9 cellular contexts compared by ENCODE assay signal in the genomic region with DNA sequence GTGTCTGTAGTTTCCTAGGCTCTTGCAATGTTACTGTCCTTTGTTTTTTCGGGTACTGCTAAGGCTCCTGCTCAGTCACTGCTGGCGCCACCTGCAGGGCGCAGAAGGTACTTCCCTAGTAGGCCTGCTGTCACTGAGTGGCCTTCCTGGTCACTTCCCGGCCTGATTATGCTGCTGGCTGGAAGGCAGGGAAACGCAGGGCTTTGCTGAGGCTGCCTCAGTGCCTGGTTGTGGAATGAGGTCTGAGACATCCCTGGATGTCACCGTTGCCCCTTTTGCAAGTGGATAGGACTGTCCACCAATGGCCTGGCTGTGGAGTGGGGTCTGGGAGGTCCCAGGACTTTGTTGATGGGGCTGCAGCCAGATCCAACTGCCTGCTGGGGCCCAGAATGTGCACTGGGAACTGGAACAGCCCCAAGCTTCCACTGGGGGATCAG. TPM values are rescaled to one million over a fixed set of nuclear protein-coding genes. Genes with fewer than 3 reads are reported as not detected.
DNase-seq lines count a peak whose midpoint lies in the region; ATAC-seq, FAIRE-seq and TF ChIP-seq lines count a peak whose summit lies in the region.
"Had no signal": no experiment of that assay in that cellular context is flagged by ENCODE, and none has a peak within 500 bp of the region (broad histone marks: within the 10 kb centered on the region; RNA-seq: fewer than 3 reads in every experiment).

No MANE protein-coding gene starts in this region.

- intact Hi-C loops in GM12878 (cut with micrococcal nuclease; ENCODE audit: unreplicated experiment): loop anchor here (1.0 to 5.0 kb wide), 3 partner anchors 110 to 752 kb away; no protein-coding TSS in a partner anchor
- intact Hi-C loops in kidney (cut with DNase I): no loop called here

- TF ChIP-seq RAD21 in GM12878 (IDR thresholded peaks at IDR 0.05; ENCODE audit: insufficient read depth, low read depth, low read length): peak; percentile 67

- H3K79me2 ChIP-seq in KMS-11 (ENCODE audit: insufficient read depth, low read depth): no peaks in the 10 kb centered on the region
- H3K79me2 ChIP-seq in GM12878 (ENCODE audit: control insufficient read depth, insufficient read depth, low read length): no peaks in the 10 kb centered on the region

- H2AFZ ChIP-seq in KMS-11 (ENCODE audit: low read depth): peak overlapping the region; percentile 14; the same call in 1 of the 2 replicates
- peak overlapping the region; percentile 37 for H2AFZ ChIP-seq in GM12878 (ENCODE audit: control insufficient read depth, low read depth, low read length)

- no peaks in the 10 kb centered on the region for H3K9me3 ChIP-seq in GM12878 (replicated peaks; ENCODE audit: control insufficient read depth, insufficient read depth, low read length)
- no peaks in the 10 kb centered on the region for H3K9me3 ChIP-seq in kidney (ENCODE audit: control insufficient read depth in 1 of 2, low read length in 2 of 2)
- H3K9me3 ChIP-seq: BLaER1 had no signal

- no peaks in the 10 kb centered on the region for H3K36me3 ChIP-seq in KMS-11 (ENCODE audit: insufficient read depth)
- no peaks in the 10 kb centered on the region for H3K36me3 ChIP-seq in GM12878 (ENCODE audit: control insufficient read depth in 2 of 2, insufficient read depth in 2 of 2, low read length in 1 of 2)
- H3K36me3 ChIP-seq in kidney (ENCODE audit: control insufficient read depth in 1 of 2, insufficient read depth in 2 of 2, low read length in 2 of 2): no peaks in the 10 kb centered on the region
- H3K36me3 ChIP-seq: BLaER1 had no signal

- SMC1A ChIA-PET in GM12878 (lab: Charles Lee; ENCODE audit: uncharacterized antibody, unreplicated experiment): no interaction called here

- CTCF ChIA-PET in GM12878 (lab: Yijun Ruan, JAX): interaction anchor here (2.2 to 8.7 kb wide), 2 partner anchors 23 to 226 kb away, joined by 14 to 65 read pairs; no protein-coding TSS in a partner anchor

- peak; percentile 31 for DNase-seq in NCI-H1092 treated with DMSO at 0.1 percent for 48 hours (lab: John Stamatoyannopoulos, UW)
- DNase-seq in NCI-H1092 (lab: John Stamatoyannopoulos, UW): no peak
- DNase-seq in GOT3 (lab: John Stamatoyannopoulos, UW): peak; percentile 8
- DNase-seq in T follicular helper cell (ENCODE audit: low read depth): peak; percentile 23
- no peak for DNase-seq in GM12878 (ENCODE audit: low read depth, low spot score)
- peak; percentile 74 for DNase-seq in kidney
- peak; percentile 38 for DNase-seq in stimulated activated CD8-positive, alpha-beta memory T cell treated with anti-CD3 and anti-CD28 coated beads, Interleukin-4, amount 100 ng/mL, for 24 hours (ENCODE audit: low read depth)

- H3K4me2 ChIP-seq in KMS-11: no peak overlapping the region
- no peak overlapping the region for H3K4me2 ChIP-seq in GM12878 (ENCODE audit: control insufficient read depth, insufficient read depth)
- H3K4me2 ChIP-seq: BLaER1 had no signal

- no peak overlapping the region for H3K4me3 ChIP-seq in KMS-11 (IDR thresholded peaks at IDR 0.05; ENCODE audit: insufficient read depth, low read depth, low read length)
- H3K4me3 ChIP-seq in GM12878: no peak overlapping the region
- no peak overlapping the region for H3K4me3 ChIP-seq in kidney (ENCODE audit: low read length in 2 of 2)
- H3K4me3 ChIP-seq: BLaER1 had no signal

- POLR2A ChIA-PET in GM12878 (lab: Charles Lee): no interaction called here

- WGBS in GM12878 (ENCODE audit: insufficient coverage, insufficient replicate concordance, low lambda C conversion rate, missing lambda C conversion rate): 1% methylated on average over 6 of the region's 6 CpGs

- H3K27me3 ChIP-seq in KMS-11 (ENCODE audit: insufficient read depth, low read depth) (no peaks in the 10 kb centered on the region), GM12878 (replicated peaks in 1 of 2; ENCODE audit: control insufficient read depth in 2 of 2, insufficient read depth in 2 of 2, low read length in 1 of 2) (0 out of 4 replicates have a peak, but pooled peaks cover 0 to 2% of the 10 kb centered on the region in 2 experiments)
- H3K27me3 ChIP-seq: BLaER1 had no signal

- FAIRE-seq in GM12878 (lab: Jason Lieb, UNC) (no peak), kidney (lab: Jason Lieb, UNC) (no peak)

- H3K27ac ChIP-seq in KMS-11: no peak overlapping the region
- H3K27ac ChIP-seq in GM12878 (ENCODE audit: control insufficient read depth, insufficient read depth): no peak overlapping the region
- no peak overlapping the region for H3K27ac ChIP-seq in kidney (ENCODE audit: low read depth in 2 of 2, low read length in 2 of 2)
- H3K27ac ChIP-seq: BLaER1 had no signal

- H3K4me1 ChIP-seq in KMS-11 (ENCODE audit: low read depth, poor library complexity, severe bottlenecking): no peaks in the 10 kb centered on the region
- no peaks in the 10 kb centered on the region for H3K4me1 ChIP-seq in GM12878 (ENCODE audit: control insufficient read depth, insufficient read depth, low read length)
- no peaks in the 10 kb centered on the region for H3K4me1 ChIP-seq in kidney (ENCODE audit: control insufficient read depth in 1 of 2, insufficient read depth in 1 of 2, low read depth in 1 of 2, low read length in 2 of 2)
- H3K4me1 ChIP-seq: BLaER1 had no signal

- ATAC-seq in GM12878: peak; percentile 99

- no peaks in the 10 kb centered on the region for H4K20me1 ChIP-seq in KMS-11 (ENCODE audit: insufficient read depth)
- H4K20me1 ChIP-seq in GM12878 (ENCODE audit: control insufficient read depth, insufficient read depth): no peaks in the 10 kb centered on the region
- H4K20me1 ChIP-seq: BLaER1 had no signal

- no peak for TF ChIP-seq EP300 in GM12878 (IDR thresholded peaks at IDR 0.05; ENCODE audit: borderline replicate concordance in 1 of 2, control insufficient read depth in 1 of 2, low read depth in 2 of 2, low read length in 2 of 2)

- in situ Hi-C loops in GM12878 (cut with MboI): loop anchor here (5.0 kb wide), 1 partner anchor 222 kb away; no protein-coding TSS in a partner anchor

- RAD21 ChIA-PET in GM12878 (lab: Charles Lee; ENCODE audit: unreplicated experiment): interaction anchor here (1.9 kb wide), 1 partner anchor 11 kb away, joined by 5 read pairs; no protein-coding TSS in a partner anchor

- no peak for TF ChIP-seq POLR2A in GM12878 (IDR thresholded peaks at IDR 0.05; ENCODE audit: low read depth, low read length)

- peak; percentile 78 for TF ChIP-seq CTCF in KMS-11 (conservative IDR thresholded peaks at IDR 0.05; ENCODE audit: low read depth, low read length)
- TF ChIP-seq CTCF in GM12878 (IDR thresholded peaks at IDR 0.05 in 2 of 3, conservative IDR thresholded peaks at IDR 0.05 in 1 of 3; ENCODE audit: control insufficient read depth in 2 of 3, extremely low read depth in 1 of 3, insufficient read depth in 1 of 3, low read depth in 3 of 3, low read length in 3 of 3): peak; percentile 85 to 96 (median 96)
- TF ChIP-seq CTCF in kidney (IDR thresholded peaks at IDR 0.05; ENCODE audit: borderline replicate concordance, extremely low read depth, insufficient read depth): peak; percentile 65

- no TSS peak for BruUV-seq in GM12878 (replicated peaks; lab: Mats Ljungman, UMichigan)

- no peak overlapping the region for H3K9ac ChIP-seq in KMS-11
- no peak overlapping the region for H3K9ac ChIP-seq in GM12878 (ENCODE audit: control insufficient read depth, insufficient read depth, low read length)
- H3K9ac ChIP-seq in kidney (ENCODE audit: low read length in 2 of 2): no peak overlapping the region
- H3K9ac ChIP-seq: BLaER1 had no signal

TF ChIP-seq in GM12878, 131 proteins besides CTCF, POLR2A, EP300 and RAD21:
- TF ChIP-seq SMC3 (IDR thresholded peaks at IDR 0.05; ENCODE audit: borderline replicate concordance, low read length) (peak; percentile 78), YY1 (IDR thresholded peaks at IDR 0.05; ENCODE audit: low read depth, low read length) (peak; percentile 50; the same call in 1 of the 2 replicates), ZZZ3 (IDR thresholded peaks at IDR 0.05; ENCODE audit: control insufficient read depth, insufficient read length, low read depth) (no peak)

RNA-seq across cellular contexts. Expression of a gene that starts 13.1 kb away (rescaled TPM):
- total RNA-seq in GM12878 (2013; cell fraction: nucleolus; rRNA removed): 0.19 and 0.29 TPM in 2 replicates
- total RNA-seq in GM12878 (2014; rRNA removed): not detected in 2 replicates
- total RNA-seq in GM12878 (2014; rRNA removed; fragmentation: Illumina TruSeq; extraction: Trizol): not detected in 2 replicates
- total RNA-seq in GM12878 (2021): not detected in 2 replicates
- not detected for polyA plus RNA-seq in GM12878 (2011; ENCODE audit: low read depth)
- polyA plus RNA-seq in GM12878 (2011; rRNA removed): 0.12 TPM in 1 of 2 replicates, not detected in the other
- polyA plus RNA-seq in GM12878 (2011; cell fraction: cytosol; rRNA removed): not detected in 2 replicates
- 0.04 TPM in 1 of 2 replicates, not detected in the other for polyA plus RNA-seq in GM12878 (2011; cell fraction: nucleus; rRNA removed)
- not detected in 2 replicates for polyA plus RNA-seq in GM12878 (2012)
- polyA plus RNA-seq in GM12878 (2014; fragmentation: Illumina TruSeq; extraction: Trizol): not detected in 2 replicates
- polyA plus RNA-seq in GM12878 (2014; fragmentation: Nextera tagmentation; extraction: Ambion mirVana): under 1 TPM in 1 of 2 experiments, not detected in 1; 0.04 TPM
- polyA plus RNA-seq in GM12878 (2014; rRNA removed): not detected in 2 replicates
- polyA plus RNA-seq in GM12878 (2016; fragmentation: Nextera tagmentation; extraction: Ambion mirVana): not detected
- not detected in 2 replicates for polyA minus RNA-seq in GM12878 (2011; rRNA and poly(A)+ RNA removed)
- not detected in 2 replicates for polyA minus RNA-seq in GM12878 (2011; cell fraction: cytosol; rRNA and poly(A)+ RNA removed)
- not detected in 2 replicates for polyA minus RNA-seq in GM12878 (2011; cell fraction: nucleus; rRNA and poly(A)+ RNA removed)
- 1.7 TPM for total RNA-seq in kidney
- polyA plus RNA-seq in kidney (ENCODE audit: insufficient read depth, low read depth, low replicate concordance): 1.0 TPM

Comparison
In these comparisons a context has a peak if more than half of its experiments do, and no peak if none do; other contexts are left out.
1. DNase-seq: peak in NCI-H1092 treated with DMSO at 0.1 percent for 48 hours (single experiment), GOT3 (single experiment), T follicular helper cell (single experiment), kidney (single experiment) and stimulated activated CD8-positive, alpha-beta memory T cell treated with anti-CD3 and anti-CD28 coated beads, Interleukin-4, amount 100 ng/mL, for 24 hours (single experiment); none in NCI-H1092 (single experiment) and GM12878 (single experiment).
2. Peak in every context shown above with its lines, with median percentiles within 50 percentile points of each other: CTCF ChIP-seq.